Comparison of ENCODE assay signal across 9 cellular contexts in the genomic region with DNA sequence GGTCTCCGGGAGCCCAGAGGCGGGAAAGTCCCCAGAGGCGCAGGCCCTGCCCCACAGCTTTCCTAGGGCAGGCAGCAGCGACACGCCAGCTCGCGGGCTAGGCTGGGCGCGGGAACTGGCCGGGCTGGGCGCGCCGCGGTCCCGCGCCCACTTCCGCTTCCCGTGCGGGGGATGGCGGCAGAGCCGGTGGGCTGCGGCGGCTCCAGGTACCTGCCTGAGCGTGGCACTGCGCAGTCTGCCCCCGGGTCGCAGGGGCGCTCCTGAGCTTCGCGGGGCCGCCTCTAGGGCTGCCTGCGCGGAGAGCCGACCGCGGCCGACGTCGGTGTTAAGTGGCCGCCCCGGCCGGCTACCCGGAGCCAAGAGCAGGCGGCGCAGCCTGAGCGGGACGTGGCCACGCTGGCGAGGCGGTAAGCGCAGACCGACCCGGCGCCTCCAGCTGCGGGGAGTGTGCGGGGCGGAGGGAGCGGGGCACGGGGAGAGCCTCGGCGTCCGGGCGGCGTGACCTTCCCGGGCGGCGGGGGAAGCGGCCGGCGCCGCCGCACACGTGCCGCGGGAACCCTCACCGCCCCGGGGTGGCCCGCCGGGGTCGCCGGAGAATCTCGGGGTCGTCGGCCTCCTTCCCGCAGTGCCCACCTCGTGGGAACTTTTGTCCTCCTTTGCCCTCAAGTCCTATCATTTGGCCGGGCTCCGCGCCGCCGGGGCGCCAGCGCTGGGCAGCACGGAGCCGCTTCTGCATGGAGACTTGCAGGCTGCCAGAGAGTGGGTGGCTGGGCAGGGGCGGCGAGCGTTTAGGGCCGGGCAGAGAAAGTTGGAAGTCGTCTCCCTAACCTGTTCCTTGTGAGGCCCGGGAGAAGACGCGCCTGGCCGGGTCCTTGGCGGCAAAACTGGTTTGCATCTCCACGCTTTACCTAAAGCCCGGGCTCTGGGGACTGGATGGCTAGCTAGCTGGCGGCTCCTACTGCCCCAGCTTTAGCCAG. TPM values are rescaled to one million over a fixed set of nuclear protein-coding genes. Genes with fewer than 3 reads are reported as not detected.
DNase-seq lines count a peak whose midpoint lies in the region; ATAC-seq and TF ChIP-seq lines count a peak whose summit lies in the region.
"Had no signal": no experiment of that assay in that cellular context is flagged by ENCODE, and none has a peak within 500 bp of the region (broad histone marks: within the 10 kb centered on the region; RNA-seq: fewer than 3 reads in every experiment).

No MANE protein-coding gene starts in this region.

- no peak overlapping the region for H3K27ac ChIP-seq in hepatocyte
- H3K27ac ChIP-seq in skeletal muscle tissue (ENCODE audit: low read depth, low read length) = no peak overlapping the region

- H3K9ac ChIP-seq in NT2/D1 (ENCODE audit: insufficient read length, low read depth) = peak overlapping the region; percentile 85
- H3K9ac ChIP-seq in skeletal muscle tissue (ENCODE audit: low read depth in 1 of 3, low read length in 3 of 3) = peak overlapping the region in 1 of 3 donors; percentile 25

- no peaks in the 10 kb centered on the region for H4K20me1 ChIP-seq in hepatocyte (ENCODE audit: insufficient read depth, poor library complexity, severe bottlenecking)

- H3K4me3 ChIP-seq in NT2/D1 (ENCODE audit: insufficient read length, low read depth) (peak overlapping the region; percentile 61), hepatocyte (peak overlapping the region; percentile 52), skeletal muscle tissue (ENCODE audit: low read length in 3 of 3) (peak overlapping the region in 2 of 3 donors; percentile 52)

- no TSS peak for BruUV-seq in Calu3 (replicated peaks; lab: Mats Ljungman, UMichigan)

- peak; percentile 84 for ATAC-seq in GM19035 (IDR thresholded peaks at IDR 0.05; ENCODE audit: unreplicated experiment)
- peak; percentile 85 for ATAC-seq in HG03108 (IDR thresholded peaks at IDR 0.05; ENCODE audit: unreplicated experiment)

- peaks cover 18% of the 10 kb centered on the region for H3K4me1 Mint-ChIP-seq in Calu3 (ENCODE audit: low read depth, unreplicated experiment)
- peaks cover 1% of the 10 kb centered on the region for H3K4me1 Mint-ChIP-seq in activated naive CD8-positive, alpha-beta T cell (ENCODE audit: low read depth)

- H3K36me3 ChIP-seq in NT2/D1 (ENCODE audit: insufficient read depth, insufficient read length, low read length) (peaks cover 34% of the 10 kb centered on the region), hepatocyte (replicated peaks; ENCODE audit: insufficient read depth, low read depth) (no peaks in the 10 kb centered on the region), skeletal muscle tissue (ENCODE audit: control insufficient read depth in 3 of 3, insufficient read depth in 3 of 3, low read length in 3 of 3) (no peaks in the 10 kb centered on the region)

- peak overlapping the region; percentile 95 for H3K4me2 ChIP-seq in hepatocyte

- no peaks in the 10 kb centered on the region for H3K27me3 ChIP-seq in NT2/D1 (ENCODE audit: insufficient read depth, insufficient read length)
- peaks cover 6% of the 10 kb centered on the region for H3K27me3 ChIP-seq in hepatocyte
- peaks cover 7 to 24% (median 20%) of the 10 kb centered on the region in 3 donors for H3K27me3 ChIP-seq in skeletal muscle tissue (ENCODE audit: control insufficient read depth in 3 of 3, insufficient read depth in 3 of 3, low read length in 3 of 3)

- no peaks in the 10 kb centered on the region for H3K9me3 Mint-ChIP-seq in Calu3 (ENCODE audit: low read depth, unreplicated experiment)
- peaks cover 7% of the 10 kb centered on the region for H3K9me3 Mint-ChIP-seq in activated naive CD8-positive, alpha-beta T cell (ENCODE audit: low read depth)

- H3K4me3 Mint-ChIP-seq in Calu3 (ENCODE audit: low read depth, unreplicated experiment) = peak overlapping the region; percentile 66
- peak overlapping the region; percentile 76 for H3K4me3 Mint-ChIP-seq in activated naive CD8-positive, alpha-beta T cell

- no peaks in the 10 kb centered on the region for H3K4me1 ChIP-seq in NT2/D1 (ENCODE audit: insufficient read depth, insufficient read length)
- H3K4me1 ChIP-seq in hepatocyte (ENCODE audit: insufficient read depth) = peaks cover 3% of the 10 kb centered on the region
- H3K4me1 ChIP-seq in skeletal muscle tissue (ENCODE audit: control insufficient read depth in 3 of 3, insufficient read depth in 3 of 3, low read length in 3 of 3) = peaks cover 3 to 5% (median 4%) of the 10 kb centered on the region in 3 donors

- no peaks in the 10 kb centered on the region for H3K9me2 ChIP-seq in hepatocyte (replicated peaks; ENCODE audit: insufficient read depth)

- H3K27me3 Mint-ChIP-seq in Calu3 (ENCODE audit: unreplicated experiment) = no peaks in the 10 kb centered on the region
- H3K27me3 Mint-ChIP-seq in activated naive CD8-positive, alpha-beta T cell = peaks cover 12% of the 10 kb centered on the region

- H2AFZ ChIP-seq in hepatocyte = peak overlapping the region; percentile 81

- intact Hi-C loops in Calu3 (cut with micrococcal nuclease; ENCODE audit: unreplicated experiment) = no loop called here

- no peaks in the 10 kb centered on the region for H3K79me2 ChIP-seq in hepatocyte

- CTCF ChIA-PET in Calu3 (lab: Charles Lee) = interaction anchor here (0.6 kb wide), 1 partner anchor 31 kb away, joined by 3 read pairs; no protein-coding TSS in a partner anchor

- 4% methylated on average over 79 of the region's 108 CpGs for WGBS in hepatocyte (ENCODE audit: low lambda C conversion rate, missing lambda C conversion rate)

- no peak for TF ChIP-seq CTCF in Calu3 (IDR thresholded peaks at IDR 0.05; ENCODE audit: unreplicated experiment)
- no peak for TF ChIP-seq CTCF in hepatocyte (IDR thresholded peaks at IDR 0.05; ENCODE audit: poor library complexity)

- H3K27ac Mint-ChIP-seq in Calu3 (ENCODE audit: unreplicated experiment) = no peak overlapping the region
- no peak overlapping the region for H3K27ac Mint-ChIP-seq in activated naive CD8-positive, alpha-beta T cell

- H3K9me3 ChIP-seq in NT2/D1 (ENCODE audit: insufficient read depth, low read length) (peaks cover 26% of the 10 kb centered on the region), hepatocyte (ENCODE audit: low read depth) (no peaks in the 10 kb centered on the region), skeletal muscle tissue (ENCODE audit: control insufficient read depth in 3 of 3, low read length in 3 of 3) (no peaks in the 10 kb centered on the region)

- H3K36me3 Mint-ChIP-seq in Calu3 (ENCODE audit: insufficient read depth, unreplicated experiment) = peaks cover 24% of the 10 kb centered on the region
- H3K36me3 Mint-ChIP-seq in activated naive CD8-positive, alpha-beta T cell = peaks cover 7% of the 10 kb centered on the region

- DNase-seq in Calu3 (peak; percentile 69), NT2/D1 (ENCODE audit: low read depth, low spot score) (no peak), hepatocyte (ENCODE audit: low spot score) (peak; percentile 66), NCI-H2107 treated with DMSO at 0.1 percent for 48 hours (lab: John Stamatoyannopoulos, UW; ENCODE audit: unreplicated experiment) (no peak)

RNA-seq across cellular contexts. Expression of a gene that starts 31.4 kb away (rescaled TPM):
- total RNA-seq in Calu3 (2022) (17.5 and 17.8 TPM in 2 replicates), hepatocyte (17.5 and 21.6 TPM in 2 replicates), skeletal muscle tissue (7.8 TPM)
- polyA plus RNA-seq in hepatocyte = 12.8 and 14.5 TPM in 2 replicates

RNA-seq across cellular contexts. Expression of a gene that starts 40.7 kb away (rescaled TPM):
- total RNA-seq in Calu3 (2022) = not detected in 2 replicates
- not detected in 2 replicates for total RNA-seq in hepatocyte
- not detected in 2 replicates for polyA plus RNA-seq in hepatocyte
- total RNA-seq in skeletal muscle tissue = not detected
- polyA plus RNA-seq: adipose tissue had no signal

Comparison
In these comparisons a context has a peak if more than half of its experiments do, and no peak if none do; other contexts are left out.
1. DNase-seq: peak in Calu3 (single experiment) and hepatocyte (single experiment); none in NT2/D1 (single experiment) and NCI-H2107 treated with DMSO at 0.1 percent for 48 hours (single experiment).
2. Peak in every context shown above with its lines, with median percentiles within 50 percentile points of each other: H3K4me3 ChIP-seq.